In the genomic region with DNA sequence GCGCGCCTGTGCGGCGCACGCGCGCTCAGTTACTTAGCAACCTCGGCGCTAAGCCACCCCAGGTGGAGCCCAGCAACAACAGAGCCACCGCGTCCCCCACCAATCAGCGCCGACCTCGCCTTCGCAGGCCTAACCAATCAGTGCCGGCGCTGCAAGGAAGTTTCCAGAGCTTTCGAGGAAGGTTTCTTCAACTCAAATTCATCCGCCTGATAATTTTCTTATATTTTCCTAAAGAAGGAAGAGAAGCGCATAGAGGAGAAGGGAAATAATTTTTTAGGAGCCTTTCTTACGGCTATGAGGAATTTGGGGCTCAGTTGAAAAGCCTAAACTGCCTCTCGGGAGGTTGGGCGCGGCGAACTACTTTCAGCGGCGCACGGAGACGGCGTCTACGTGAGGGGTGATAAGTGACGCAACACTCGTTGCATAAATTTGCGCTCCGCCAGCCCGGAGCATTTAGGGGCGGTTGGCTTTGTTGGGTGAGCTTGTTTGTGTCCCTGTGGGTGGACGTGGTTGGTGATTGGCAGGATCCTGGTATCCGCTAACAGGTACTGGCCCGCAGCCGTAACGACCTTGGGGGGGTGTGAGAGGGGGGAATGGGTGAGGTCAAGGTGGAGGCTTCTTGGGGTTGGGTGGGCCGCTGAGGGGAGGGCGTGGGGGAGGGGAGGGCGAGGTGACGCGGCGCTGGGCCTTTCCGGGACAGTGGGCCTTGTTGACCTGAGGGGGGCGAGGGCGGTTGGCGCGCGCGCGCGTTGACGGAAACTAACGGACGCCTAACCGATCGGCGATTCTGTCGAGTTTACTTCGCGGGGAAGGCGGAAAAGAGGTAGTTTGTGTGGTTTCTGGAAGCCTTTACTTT, we compare ENCODE assay signal across 8 cellular contexts. TPM values are rescaled to one million over a fixed set of nuclear protein-coding genes. Genes with fewer than 3 reads are reported as not detected.
DNase-seq lines count a peak whose midpoint lies in the region; ATAC-seq, FAIRE-seq and TF ChIP-seq lines count a peak whose summit lies in the region.

A gene (plus strand): TSS at position 452 of the 856 bp plus-strand sequence. CDS start 817 bp downstream, outside the sequence.

- CTCF ChIA-PET in A673 (lab: Charles Lee), result interaction anchor here (0.6 to 1.5 kb wide), 4 partner anchors 9 to 28 kb away, joined by 3 to 5 read pairs (median 4); a partner anchor contains a TSS

- no peak for FAIRE-seq in bronchial epithelial cell (lab: Jason Lieb, UNC)

- 0 out of 2 replicates have a peak, but pooled peaks have one; percentile 15 for TF ChIP-seq CTCF in A673 (conservative IDR thresholded peaks at IDR 0.05; ENCODE audit: low read depth, low read length)
- no peak for TF ChIP-seq CTCF in WI38 (IDR thresholded peaks at IDR 0.05; ENCODE audit: low read depth, low read length)
- TF ChIP-seq CTCF in bronchial epithelial cell (IDR thresholded peaks at IDR 0.05; ENCODE audit: insufficient read depth, low read length, severe bottlenecking), result no peak

- peak within 1 kb of the TSS; percentile 94 for H3K4me3 ChIP-seq in A673 (ENCODE audit: low read depth, low read length, poor library complexity, severe bottlenecking)
- H3K4me3 ChIP-seq in WI38 (ENCODE audit: low read depth, low read length), result peak within 1 kb of the TSS; percentile 95
- H3K4me3 ChIP-seq in bronchial epithelial cell (ENCODE audit: low read depth, low read length), result peak within 1 kb of the TSS; percentile 82

- intact Hi-C loops in A673 (cut with micrococcal nuclease; ENCODE audit: unreplicated experiment), result loop anchor here (2.0 kb wide), 1 partner anchor 58 kb away; no protein-coding TSS in a partner anchor

- H3K27me3 ChIP-seq in A673 (replicated peaks; ENCODE audit: insufficient read depth, low read depth, low read length, poor library complexity), result no peaks in the 10 kb centered on the region
- no peaks in the 10 kb centered on the region for H3K27me3 ChIP-seq in bronchial epithelial cell (ENCODE audit: control insufficient read depth, insufficient read depth, low read length)

- POLR2A ChIA-PET in A673 (lab: Charles Lee; ENCODE audit: low non-redundant PET), result interaction anchor here (0.6 to 0.9 kb wide), 5 partner anchors 17 to 660 kb away, joined by 4 to 10 read pairs (median 5); no protein-coding TSS in a partner anchor

- no TSS peak for BruUV-seq in A673 (replicated peaks; lab: Mats Ljungman, UMichigan)

- peak; percentile 99 for DNase-seq in A673 (ENCODE audit: low spot score)
- peak; percentile 73 for DNase-seq in NCI-H2196 treated with DMSO at 0.1 percent for 48 hours (lab: John Stamatoyannopoulos, UW; ENCODE audit: unreplicated experiment)
- peak; percentile 92 for DNase-seq in bronchial epithelial cell (ENCODE audit: low read depth)
- DNase-seq in iPS-NIHi7 (ENCODE audit: extremely low spot score), result peak; percentile 93
- DNase-seq in smooth muscle cell of the brain vasculature (ENCODE audit: low read depth, low spot score), result peak; percentile 94

- H3K9me3 ChIP-seq in A673 (ENCODE audit: low read depth, low read length, poor library complexity, severe bottlenecking), result no peaks in the 10 kb centered on the region

- peaks cover 24% of the 10 kb centered on the region for H3K36me3 ChIP-seq in A673 (ENCODE audit: insufficient read depth, low read length, poor library complexity, severe bottlenecking)
- H3K36me3 ChIP-seq in bronchial epithelial cell (ENCODE audit: control insufficient read depth, insufficient read depth, low read length), result peaks cover 1% of the 10 kb centered on the region

- ATAC-seq in GM18858 (IDR thresholded peaks at IDR 0.05; ENCODE audit: unreplicated experiment) (peak; percentile 72), HG03097 (IDR thresholded peaks at IDR 0.05; ENCODE audit: low FRiP score, unreplicated experiment) (peak; percentile 89)

- peak within 1 kb of the TSS; percentile 97 for H3K27ac ChIP-seq in A673 (ENCODE audit: low read depth, low read length, poor library complexity, severe bottlenecking)

- H3K4me1 ChIP-seq in A673 (ENCODE audit: insufficient read depth, low read length, poor library complexity, severe bottlenecking), result peaks cover 4% of the 10 kb centered on the region

RNA-seq across cellular contexts. Expression of the gene that starts here (rescaled TPM):
- total RNA-seq in A673 (2021) (2,497 and 2,658 TPM in 2 replicates), bronchial epithelial cell (766 and 1,827 TPM in 2 replicates)

Comparison
In these comparisons a context has a peak if more than half of its experiments do, and no peak if none do; other contexts are left out.
1. Peak in every context shown above with its lines: DNase-seq, ATAC-seq, H3K4me3 ChIP-seq and H3K27ac ChIP-seq.